In genomic region chr7:149414745-149415390, GRCh38 we compare ENCODE assay signal across 9 cellular contexts. TPM values are rescaled to one million over a fixed set of nuclear protein-coding genes. Genes with fewer than 3 reads are reported as not detected.
DNase-seq lines count a peak whose midpoint lies in the region; ATAC-seq and TF ChIP-seq lines count a peak whose summit lies in the region.
"Had no signal": no experiment of that assay in that cellular context is flagged by ENCODE, and none has a peak within 500 bp of the region (broad histone marks: within the 10 kb centered on the region; RNA-seq: fewer than 3 reads in every experiment).

No MANE protein-coding gene starts in this region.

- TF ChIP-seq CTCF in osteoblast (IDR thresholded peaks at IDR 0.05; ENCODE audit: extremely low read depth, low read depth, low read length): no peak
- no peak for TF ChIP-seq CTCF in tibial artery (IDR thresholded peaks at IDR 0.05)

- H3K9me3 ChIP-seq in osteoblast (ENCODE audit: low read depth, low read length): no peaks in the 10 kb centered on the region
- H3K9me3 ChIP-seq in tibial artery: no peaks in the 10 kb centered on the region
- H3K9me3 ChIP-seq in HAP-1: no peaks in the 10 kb centered on the region

- peak in 3 of 4 experiments; percentile 11 to 32 (median 17) for DNase-seq in activated naive CD4-positive, alpha-beta T cell (lab: John Stamatoyannopoulos, UW)
- DNase-seq in globus pallidus (ENCODE audit: low spot score) (peak; percentile 63), osteoblast (ENCODE audit: insufficient read length, low spot score, missing footprints) (peak; percentile 89), tibial artery (peak; percentile 46 to 76), NCI-H1105 (lab: John Stamatoyannopoulos, UW) (no peak), HAP-1 (ENCODE audit: low spot score in 2 of 2) (no peak)

- H3K4me3 ChIP-seq in osteoblast (ENCODE audit: insufficient read depth, low read length) (peak overlapping the region; percentile 69), tibial artery (peak overlapping the region; percentile 32 to 33), HAP-1 (no peak overlapping the region)

- H3K27me3 ChIP-seq in osteoblast (ENCODE audit: insufficient read depth, low read length): no peaks in the 10 kb centered on the region
- no peaks in the 10 kb centered on the region for H3K27me3 ChIP-seq in tibial artery
- no peaks in the 10 kb centered on the region for H3K27me3 ChIP-seq in HAP-1 (ENCODE audit: low read depth)

- intact Hi-C loops in tibial artery (cut with DNase I; ENCODE audit: low total_unique reads): no loop called here

- in situ Hi-C loops in HAP-1 (cut with MboI; ENCODE audit: low sequenced_read_pairs): no loop called here

- peak overlapping the region; percentile 88 for H2AFZ ChIP-seq in osteoblast (ENCODE audit: low read length)

- peak overlapping the region; percentile 76 for H3K4me2 ChIP-seq in osteoblast (ENCODE audit: insufficient read depth, low read length)

- no peaks in the 10 kb centered on the region for H3K4me1 ChIP-seq in osteoblast (ENCODE audit: insufficient read depth, low read length)
- peaks cover 0 to 6% (median 0%) of the 10 kb centered on the region in 4 donors for H3K4me1 ChIP-seq in tibial artery
- no peaks in the 10 kb centered on the region for H3K4me1 ChIP-seq in HAP-1

- no peaks in the 10 kb centered on the region for H4K20me1 ChIP-seq in osteoblast (ENCODE audit: insufficient read depth, low read length)

- ATAC-seq in GM21619 (IDR thresholded peaks at IDR 0.05; ENCODE audit: unreplicated experiment): peak; percentile 69
- ATAC-seq in HG03565 (IDR thresholded peaks at IDR 0.05; ENCODE audit: unreplicated experiment): no peak
- ATAC-seq: left colon had no signal

- H3K27ac ChIP-seq in osteoblast (ENCODE audit: low read depth, low read length) (no peak overlapping the region), tibial artery (peak overlapping the region in 1 of 2 donors; percentile 62)

- no peaks in the 10 kb centered on the region for H3K79me2 ChIP-seq in osteoblast (ENCODE audit: insufficient read depth, low read length)

- H3K36me3 ChIP-seq in osteoblast (ENCODE audit: insufficient read depth, low read length): no peaks in the 10 kb centered on the region
- no peaks in the 10 kb centered on the region for H3K36me3 ChIP-seq in tibial artery
- H3K36me3 ChIP-seq in HAP-1 (replicated peaks): no peaks in the 10 kb centered on the region

RNA-seq across cellular contexts. Expression of gene ZNF777, which starts 46.0 kb away (rescaled TPM):
- 7.6 and 8.0 TPM in 2 replicates for total RNA-seq in osteoblast

Comparison
In these comparisons a context has a peak if more than half of its experiments do, and no peak if none do; other contexts are left out.
1. DNase-seq: peak in activated naive CD4-positive, alpha-beta T cell (3 of 4), globus pallidus (single experiment), osteoblast (single experiment) and tibial artery (2 of 2); none in NCI-H1105 (single experiment) and HAP-1 (0 of 2).